ENCODE assay signal across 8 cellular contexts in the genomic region with DNA sequence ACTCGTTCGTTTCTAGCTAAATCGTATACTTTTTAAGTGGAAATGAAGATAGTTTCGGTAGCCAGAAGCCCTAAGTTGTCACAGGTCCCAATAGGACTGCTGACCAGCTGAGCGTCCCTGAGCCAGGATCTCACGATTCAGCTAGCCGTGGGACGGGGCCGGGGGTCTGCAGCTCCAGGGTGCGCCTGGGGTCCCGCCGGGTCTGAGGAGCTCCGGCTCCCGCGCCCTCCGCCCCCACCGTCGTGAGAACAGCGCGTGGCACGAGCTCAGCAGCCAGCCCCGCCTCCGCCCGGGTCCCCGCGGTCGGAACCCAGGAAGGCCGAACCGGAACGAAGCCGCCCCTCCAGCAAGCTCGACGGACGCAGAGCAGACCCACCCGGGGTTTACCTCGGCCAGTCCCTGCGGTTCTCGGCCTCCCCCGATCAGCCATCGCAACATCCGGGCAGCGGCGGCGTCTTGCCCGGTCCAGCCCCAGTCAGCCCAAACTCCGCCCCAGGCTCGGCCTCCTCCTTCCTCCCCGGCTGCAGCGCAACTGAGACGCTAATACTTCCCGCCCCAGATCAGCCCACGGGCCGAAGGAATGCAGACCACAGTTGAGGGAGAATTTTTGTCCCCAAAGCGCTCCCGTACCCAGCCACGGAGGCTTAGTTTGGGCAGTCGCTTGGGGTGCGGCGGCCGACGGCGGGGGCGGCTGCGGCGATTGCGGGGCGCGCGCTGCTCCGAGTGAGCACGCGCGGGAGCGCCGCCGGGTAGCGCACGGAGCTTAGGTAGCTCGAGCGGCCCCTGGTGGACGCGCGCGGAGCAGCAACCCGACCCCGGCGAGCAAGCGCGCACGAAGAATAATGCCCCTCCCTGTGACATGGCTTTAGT. TPM values are rescaled to one million over a fixed set of nuclear protein-coding genes. Genes with fewer than 3 reads are reported as not detected.
DNase-seq lines count a peak whose midpoint lies in the region; ATAC-seq and TF ChIP-seq lines count a peak whose summit lies in the region.

A gene with protein sequence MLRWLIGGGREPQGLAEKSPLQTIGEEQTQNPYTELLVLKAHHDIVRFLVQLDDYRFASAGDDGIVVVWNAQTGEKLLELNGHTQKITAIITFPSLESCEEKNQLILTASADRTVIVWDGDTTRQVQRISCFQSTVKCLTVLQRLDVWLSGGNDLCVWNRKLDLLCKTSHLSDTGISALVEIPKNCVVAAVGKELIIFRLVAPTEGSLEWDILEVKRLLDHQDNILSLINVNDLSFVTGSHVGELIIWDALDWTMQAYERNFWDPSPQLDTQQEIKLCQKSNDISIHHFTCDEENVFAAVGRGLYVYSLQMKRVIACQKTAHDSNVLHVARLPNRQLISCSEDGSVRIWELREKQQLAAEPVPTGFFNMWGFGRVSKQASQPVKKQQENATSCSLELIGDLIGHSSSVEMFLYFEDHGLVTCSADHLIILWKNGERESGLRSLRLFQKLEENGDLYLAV (minus strand): TSS at position 534 of the 870 bp plus-strand sequence. CDS start 96 bp downstream, at position 438.

- H3K4me1 ChIP-seq in BLaER1 (peaks cover 12% of the 10 kb centered on the region), colonic mucosa (no peaks in the 10 kb centered on the region)

- H3K9me3 ChIP-seq in BLaER1 (no peaks in the 10 kb centered on the region), colonic mucosa (no peaks in the 10 kb centered on the region)

- peak within 1 kb of the TSS; percentile 85 for H3K9ac ChIP-seq in BLaER1
- peak within 1 kb of the TSS; percentile 85 to 86 for H3K9ac ChIP-seq in colonic mucosa (ENCODE audit: low read depth in 2 of 2, low read length in 2 of 2)

- ATAC-seq in HG03442 (IDR thresholded peaks at IDR 0.05; ENCODE audit: unreplicated experiment) = peak; percentile 83

- H3K36me3 ChIP-seq in BLaER1 (peaks cover 12% of the 10 kb centered on the region), colonic mucosa (no peaks in the 10 kb centered on the region)

- H3K27ac ChIP-seq in BLaER1 = peak within 1 kb of the TSS; percentile 86
- peak within 1 kb of the TSS; percentile 92 for H3K27ac ChIP-seq in colonic mucosa
- peak within 1 kb of the TSS; percentile 96 for H3K27ac ChIP-seq in layer of hippocampus (ENCODE audit: low read depth, low read length)

- H4K20me1 ChIP-seq in BLaER1 = 0 out of 2 replicates have a peak, but pooled peaks cover 5% of the 10 kb centered on the region

- peak; percentile 96 for TF ChIP-seq CTCF in colonic mucosa (IDR thresholded peaks at IDR 0.05)

- H3K27me3 ChIP-seq in BLaER1 = no peaks in the 10 kb centered on the region
- H3K27me3 ChIP-seq in colonic mucosa = no peaks in the 10 kb centered on the region
- H3K27me3 ChIP-seq in layer of hippocampus (ENCODE audit: control insufficient read depth, insufficient read depth, low read length) = no peaks in the 10 kb centered on the region

- H3K4me2 ChIP-seq in BLaER1 = peak within 1 kb of the TSS; percentile 83

- DNase-seq in GM19238 (ENCODE audit: insufficient read length, low spot score) (peak; percentile 74), NCI-H524 treated with DMSO at 0.1 percent for 48 hours (lab: John Stamatoyannopoulos, UW) (peak; percentile 18), colonic mucosa (peak; percentile 88)
- peak; percentile 81 to 84 for DNase-seq in activated CD4-positive, alpha-beta T cell treated with anti-CD3 and anti-CD28 coated beads for 4 hours
- DNase-seq in stimulated activated CD4-positive, alpha-beta T cell treated with anti-CD3 and anti-CD28 coated beads, Interleukin-1b, Interleukin-23, amount 100 ng/mL, for 4 hours (ENCODE audit: low read depth in 2 of 2) = peak; percentile 83 to 86

- intact Hi-C loops in colonic mucosa (cut with DNase I) = loop anchor here (2.0 kb wide), 1 partner anchor 345 kb away; no protein-coding TSS in a partner anchor

- H3K4me3 ChIP-seq in BLaER1 = peak within 1 kb of the TSS; percentile 78
- peak within 1 kb of the TSS; percentile 84 for H3K4me3 ChIP-seq in colonic mucosa

RNA-seq across cellular contexts. Expression of the gene that starts here (rescaled TPM):
- total RNA-seq in colonic mucosa = 10 to 100 TPM; 23.4 to 24.1 TPM

Comparison
In these comparisons a context has a peak if more than half of its experiments do, and no peak if none do; other contexts are left out.
1. Peak in every context shown above with its lines: DNase-seq, ATAC-seq, H3K4me3 ChIP-seq and H3K27ac ChIP-seq.
2. DNase-seq: peak in every context shown above with its lines; median percentile 88 in colonic mucosa; 84 in stimulated activated CD4-positive, alpha-beta T cell treated with anti-CD3 and anti-CD28 coated beads, Interleukin-1b, Interleukin-23, amount 100 ng/mL, for 4 hours; 82 in activated CD4-positive, alpha-beta T cell treated with anti-CD3 and anti-CD28 coated beads for 4 hours; 74 in GM19238; 18 in NCI-H524 treated with DMSO at 0.1 percent for 48 hours.